ENCODE assay signal across 24 cellular contexts in the genomic region with DNA sequence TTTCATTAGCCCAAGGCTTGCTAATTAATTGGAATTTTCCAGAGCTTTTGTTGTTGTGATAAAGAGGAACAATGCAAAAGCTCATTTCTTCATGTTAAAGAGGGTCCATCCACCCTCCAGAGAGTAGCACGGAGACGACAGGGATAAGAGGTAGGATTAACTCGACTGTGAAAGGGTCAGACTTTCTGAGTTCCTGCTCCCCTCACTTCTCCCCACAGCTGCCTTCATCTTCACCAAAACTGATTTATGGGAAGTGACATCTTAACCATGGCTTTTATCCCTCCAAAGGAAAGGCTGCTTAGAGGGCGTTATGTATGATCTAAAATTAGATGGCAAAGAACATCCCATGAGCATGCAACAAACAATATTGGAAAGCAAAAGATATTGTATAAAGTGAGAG.
DNase-seq lines count a peak whose midpoint lies in the region; ATAC-seq, FAIRE-seq and TF ChIP-seq lines count a peak whose summit lies in the region.
"Had no signal": no experiment of that assay in that cellular context is flagged by ENCODE, and none has a peak within 500 bp of the region (broad histone marks: within the 10 kb centered on the region; RNA-seq: fewer than 3 reads in every experiment).

No MANE protein-coding gene starts in this region.

- H3K9me3 ChIP-seq in hepatocyte (ENCODE audit: low read depth) = no peaks in the 10 kb centered on the region
- H3K9me3 ChIP-seq in skeletal muscle satellite cell (replicated peaks; ENCODE audit: low read length) = no peaks in the 10 kb centered on the region
- H3K9me3 ChIP-seq: Caco-2, psoas muscle had no signal

- H3K4me3 ChIP-seq in hepatocyte (no peak overlapping the region), skeletal muscle satellite cell (ENCODE audit: low read length) (no peak overlapping the region)
- H3K4me3 ChIP-seq: psoas muscle had no signal

- H3K36me3 Mint-ChIP-seq in activated T-helper 17 cell treated with anti-CD3 and anti-CD28 coated beads, Interleukin-2, amount 50 U/mL, for 72 hours (ENCODE audit: low read depth) = no peaks in the 10 kb centered on the region
- peaks cover 6% of the 10 kb centered on the region for H3K36me3 Mint-ChIP-seq in osteocyte (ENCODE audit: unreplicated experiment)
- H3K36me3 Mint-ChIP-seq: activated naive CD4-positive, alpha-beta T cell treated with anti-CD3 and anti-CD28 coated beads, Interleukin-2, amount 10 ng/mL, durations not matched to agents 7 days and 5 days; CD14-positive monocyte; stimulated activated naive B cell treated with anti-CD40 and anti-IgM and Interleukin-4, amounts not matched to agents 10 μg/mL and 1 μg/mL and 100 μg/mL, for 72 hours; type B pancreatic cell had no signal

- H3K27me3 Mint-ChIP-seq in activated T-helper 17 cell treated with anti-CD3 and anti-CD28 coated beads, Interleukin-2, amount 50 U/mL, for 72 hours = peaks cover 3% of the 10 kb centered on the region
- H3K27me3 Mint-ChIP-seq in osteocyte (ENCODE audit: unreplicated experiment) = no peaks in the 10 kb centered on the region
- H3K27me3 Mint-ChIP-seq: activated naive CD4-positive, alpha-beta T cell treated with anti-CD3 and anti-CD28 coated beads, Interleukin-2, amount 10 ng/mL, durations not matched to agents 7 days and 5 days; type B pancreatic cell had no signal

- no peak overlapping the region for H3K4me3 Mint-ChIP-seq in activated T-helper 17 cell treated with anti-CD3 and anti-CD28 coated beads, Interleukin-2, amount 50 U/mL, for 72 hours
- H3K4me3 Mint-ChIP-seq in osteocyte (ENCODE audit: unreplicated experiment) = no peak overlapping the region
- H3K4me3 Mint-ChIP-seq: activated naive CD4-positive, alpha-beta T cell treated with anti-CD3 and anti-CD28 coated beads, Interleukin-2, amount 10 ng/mL, durations not matched to agents 7 days and 5 days; CD14-positive monocyte; stimulated activated naive B cell treated with anti-CD40 and anti-IgM and Interleukin-4, amounts not matched to agents 10 μg/mL and 1 μg/mL and 100 μg/mL, for 72 hours; type B pancreatic cell had no signal

- H3K79me2 ChIP-seq in hepatocyte = no peaks in the 10 kb centered on the region

- H3K9me2 ChIP-seq in hepatocyte (replicated peaks; ENCODE audit: insufficient read depth) = no peaks in the 10 kb centered on the region

- TF ChIP-seq CTCF in hepatocyte (IDR thresholded peaks at IDR 0.05; ENCODE audit: poor library complexity) = no peak
- TF ChIP-seq CTCF in osteocyte (IDR thresholded peaks at IDR 0.05) = no peak

- H3K36me3 ChIP-seq in hepatocyte (replicated peaks; ENCODE audit: insufficient read depth, low read depth) (no peaks in the 10 kb centered on the region), skeletal muscle satellite cell (ENCODE audit: insufficient read depth, low read length) (no peaks in the 10 kb centered on the region)

- H3K27ac Mint-ChIP-seq in activated T-helper 17 cell treated with anti-CD3 and anti-CD28 coated beads, Interleukin-2, amount 50 U/mL, for 72 hours = no peak overlapping the region
- no peak overlapping the region for H3K27ac Mint-ChIP-seq in osteocyte (ENCODE audit: unreplicated experiment)
- H3K27ac Mint-ChIP-seq: activated naive CD4-positive, alpha-beta T cell treated with anti-CD3 and anti-CD28 coated beads, Interleukin-2, amount 10 ng/mL, durations not matched to agents 7 days and 5 days; CD14-positive monocyte; stimulated activated naive B cell treated with anti-CD40 and anti-IgM and Interleukin-4, amounts not matched to agents 10 μg/mL and 1 μg/mL and 100 μg/mL, for 72 hours; type B pancreatic cell had no signal

- H3K27ac ChIP-seq in hepatocyte = no peak overlapping the region
- H3K27ac ChIP-seq: psoas muscle had no signal

- H3K4me2 ChIP-seq in hepatocyte (peak overlapping the region; percentile 33), skeletal muscle satellite cell (ENCODE audit: low read length) (peak overlapping the region; percentile 28)

- no peaks in the 10 kb centered on the region for H3K9me3 Mint-ChIP-seq in activated T-helper 17 cell treated with anti-CD3 and anti-CD28 coated beads, Interleukin-2, amount 50 U/mL, for 72 hours
- H3K9me3 Mint-ChIP-seq in osteocyte (ENCODE audit: unreplicated experiment) = no peaks in the 10 kb centered on the region
- H3K9me3 Mint-ChIP-seq: activated naive CD4-positive, alpha-beta T cell treated with anti-CD3 and anti-CD28 coated beads, Interleukin-2, amount 10 ng/mL, durations not matched to agents 7 days and 5 days; CD14-positive monocyte; stimulated activated naive B cell treated with anti-CD40 and anti-IgM and Interleukin-4, amounts not matched to agents 10 μg/mL and 1 μg/mL and 100 μg/mL, for 72 hours; type B pancreatic cell had no signal

- H4K20me1 ChIP-seq in hepatocyte (ENCODE audit: insufficient read depth, poor library complexity, severe bottlenecking) = no peaks in the 10 kb centered on the region

- no peak overlapping the region for H2AFZ ChIP-seq in hepatocyte

- DNase-seq in H54 (ENCODE audit: insufficient read length, low spot score) (no peak), NCI-H69 (lab: John Stamatoyannopoulos, UW) (peak; percentile 25), hepatocyte (ENCODE audit: low spot score) (no peak), osteocyte (ENCODE audit: extremely low spot score, unreplicated experiment) (no peak)
- DNase-seq: activated CD4-positive, alpha-beta T cell treated with anti-CD3 and anti-CD28 coated beads, Interleukin-2, amount 50 U/mL, for 48 hours; activated CD4-positive, CD25-positive, alpha-beta regulatory T cell treated with anti-CD3 and anti-CD28 coated beads, Interleukin-2, amount 50 U/mL, for 72 hours; activated naive CD4-positive, alpha-beta T cell treated with anti-CD3 and anti-CD28 coated beads, Interleukin-2, amount 10 ng/mL, durations not matched to agents 7 days and 5 days; amniotic stem cell; Caco-2; NCI-H1048; NCI-H2107; NCI-H510A treated with DMSO at 0.1 percent for 48 hours; psoas muscle; Right ventricle myocardium superior; stimulated activated naive B cell treated with anti-CD40 and anti-IgM and Interleukin-4, amounts not matched to agents 10 μg/mL and 1 μg/mL and 100 μg/mL, for 72 hours; substantia nigra; T-helper 2 cell had no signal

- H3K4me1 Mint-ChIP-seq in activated T-helper 17 cell treated with anti-CD3 and anti-CD28 coated beads, Interleukin-2, amount 50 U/mL, for 72 hours = no peaks in the 10 kb centered on the region
- H3K4me1 Mint-ChIP-seq in osteocyte (ENCODE audit: unreplicated experiment) = peaks cover 14% of the 10 kb centered on the region
- H3K4me1 Mint-ChIP-seq: activated naive CD4-positive, alpha-beta T cell treated with anti-CD3 and anti-CD28 coated beads, Interleukin-2, amount 10 ng/mL, durations not matched to agents 7 days and 5 days; CD14-positive monocyte; stimulated activated naive B cell treated with anti-CD40 and anti-IgM and Interleukin-4, amounts not matched to agents 10 μg/mL and 1 μg/mL and 100 μg/mL, for 72 hours had no signal

- ATAC-seq in activated T-helper 17 cell treated with anti-CD3 and anti-CD28 coated beads, Interleukin-2, amount 50 U/mL, for 72 hours (replicated peaks) = no peak
- no peak for ATAC-seq in GM18909 (IDR thresholded peaks at IDR 0.05; ENCODE audit: poor library complexity, unreplicated experiment)
- ATAC-seq: Panc1; stimulated activated naive B cell treated with anti-CD40 and anti-IgM and Interleukin-4, amounts not matched to agents 10 μg/mL and 1 μg/mL and 100 μg/mL, for 72 hours had no signal

- peak; percentile 61 for FAIRE-seq in H54 (lab: Jason Lieb, UNC)
- FAIRE-seq: G401.6 had no signal

- H3K4me1 ChIP-seq in hepatocyte (ENCODE audit: insufficient read depth) (peaks cover 6% of the 10 kb centered on the region), skeletal muscle satellite cell (ENCODE audit: control insufficient read depth, insufficient read depth, low read length) (peaks cover 14% of the 10 kb centered on the region)
- H3K4me1 ChIP-seq: Caco-2, psoas muscle had no signal

- no peak for TF ChIP-seq POLR2A in H54 (IDR thresholded peaks at IDR 0.05; ENCODE audit: low read depth, low read length)

- no peaks in the 10 kb centered on the region for H3K27me3 ChIP-seq in hepatocyte
- no peaks in the 10 kb centered on the region for H3K27me3 ChIP-seq in skeletal muscle satellite cell (ENCODE audit: control insufficient read depth, insufficient read depth, low read length)

- 17% methylated on average over 4 of the region's 4 CpGs for WGBS in hepatocyte (ENCODE audit: low lambda C conversion rate, missing lambda C conversion rate)

- no peak overlapping the region for H3K9ac ChIP-seq in skeletal muscle satellite cell (ENCODE audit: low read depth, low read length)
